12 cellular contexts compared by ENCODE assay signal in genomic region chr7:100152404-100152803, GRCh38. TPM values are rescaled to one million over a fixed set of nuclear protein-coding genes. Genes with fewer than 3 reads are reported as not detected.
DNase-seq lines count a peak whose midpoint lies in the region; ATAC-seq, FAIRE-seq and TF ChIP-seq lines count a peak whose summit lies in the region.
"Had no signal": no experiment of that assay in that cellular context is flagged by ENCODE, and none has a peak within 500 bp of the region (broad histone marks: within the 10 kb centered on the region; RNA-seq: fewer than 3 reads in every experiment).

No MANE protein-coding gene starts in this region.

- peaks cover 10 to 16% of the 10 kb centered on the region in 2 donors for H3K36me3 Mint-ChIP-seq in activated T-cell treated with anti-CD3 and anti-CD28 coated beads, Interleukin-2, amount 50 U/mL, for 72 hours (ENCODE audit: insufficient read depth in 2 of 2)
- peaks cover 21 to 46% of the 10 kb centered on the region in 2 donors for H3K36me3 Mint-ChIP-seq in stimulated activated naive B cell treated with anti-CD40 and anti-IgM and Interleukin-4, amounts not matched to agents 10 μg/mL and 1 μg/mL and 100 μg/mL, for 72 hours

- intact Hi-C loops in K562 (cut with micrococcal nuclease): no loop called here
- intact Hi-C loops in psoas muscle (cut with DNase I): loop anchor here in 1 of 2 donors (10.0 kb wide), 1 partner anchor 62 kb away; the partner anchor contains the start of gene PVRIG

- H2AFZ ChIP-seq in OCI-LY3 (ENCODE audit: low read depth, low read length) (no peak overlapping the region), K562 (ENCODE audit: low read depth, low read length) (no peak overlapping the region)
- H2AFZ ChIP-seq: GM23248 had no signal

- H3K9me3 ChIP-seq in OCI-LY3 (ENCODE audit: insufficient read depth, low read length) (no peaks in the 10 kb centered on the region), K562 (replicated peaks; ENCODE audit: control insufficient read depth, insufficient read depth, low read depth, low read length) (no peaks in the 10 kb centered on the region), psoas muscle (no peaks in the 10 kb centered on the region), right atrium auricular region (no peaks in the 10 kb centered on the region)

- H3K27me3 ChIP-seq in OCI-LY3 (ENCODE audit: low read depth, low read length) (no peaks in the 10 kb centered on the region), K562 (ENCODE audit: control insufficient read depth in 2 of 2, insufficient read depth in 2 of 2, low read length in 2 of 2) (no peaks in the 10 kb centered on the region), psoas muscle (ENCODE audit: insufficient read depth in 3 of 3, low read length in 2 of 3) (no peaks in the 10 kb centered on the region), right atrium auricular region (no peaks in the 10 kb centered on the region)

- H3K4me1 ChIP-seq in OCI-LY3 (ENCODE audit: low read length): peaks cover 30% of the 10 kb centered on the region
- H3K4me1 ChIP-seq in K562 (replicated peaks in 1 of 2; ENCODE audit: control insufficient read depth in 2 of 2, insufficient read depth in 2 of 2, low read length in 2 of 2): peaks cover 29 to 73% of the 10 kb centered on the region in 2 experiments
- H3K4me1 ChIP-seq in psoas muscle: peaks cover 21% of the 10 kb centered on the region
- peaks cover 0 to 24% of the 10 kb centered on the region in 2 donors for H3K4me1 ChIP-seq in right atrium auricular region

- H3K9ac ChIP-seq in OCI-LY3 (ENCODE audit: low read length): no peak overlapping the region
- H3K9ac ChIP-seq in K562 (ENCODE audit: insufficient read depth in 1 of 2, low read depth in 2 of 2, low read length in 2 of 2): no peak overlapping the region
- H3K9ac ChIP-seq: GM23248 had no signal

- H3K27me3 Mint-ChIP-seq in activated T-cell treated with anti-CD3 and anti-CD28 coated beads, Interleukin-2, amount 50 U/mL, for 72 hours (ENCODE audit: low read depth): no peaks in the 10 kb centered on the region
- no peaks in the 10 kb centered on the region for H3K27me3 Mint-ChIP-seq in stimulated activated naive B cell treated with anti-CD40 and anti-IgM and Interleukin-4, amounts not matched to agents 10 μg/mL and 1 μg/mL and 100 μg/mL, for 72 hours

- no peaks in the 10 kb centered on the region for H3K9me3 Mint-ChIP-seq in activated T-cell treated with anti-CD3 and anti-CD28 coated beads, Interleukin-2, amount 50 U/mL, for 72 hours
- H3K9me3 Mint-ChIP-seq in stimulated activated naive B cell treated with anti-CD40 and anti-IgM and Interleukin-4, amounts not matched to agents 10 μg/mL and 1 μg/mL and 100 μg/mL, for 72 hours: no peaks in the 10 kb centered on the region

- 0 out of 2 replicates have a peak, but pooled peaks have one; percentile 9 for TF ChIP-seq POLR2A in K562 (conservative IDR thresholded peaks at IDR 0.05)

- no peak for DNase-seq in activated T-cell treated with anti-CD3 and anti-CD28 coated beads, Interleukin-2, amount 50 U/mL, for 72 hours
- DNase-seq in activated T-cell treated with anti-CD3 and anti-CD28 coated beads, Interleukin-2, amount 50 U/mL, for 48 hours: no peak
- peak in 1 of 4 experiments; percentile 51 for DNase-seq in K562 (ENCODE audit: extremely low read depth in 1 of 4, low spot score in 3 of 4)
- no peak for DNase-seq in stimulated activated naive B cell treated with anti-CD40 and anti-IgM and Interleukin-4, amounts not matched to agents 10 μg/mL and 1 μg/mL and 100 μg/mL, for 72 hours
- DNase-seq in psoas muscle: no peak
- DNase-seq in right atrium auricular region (ENCODE audit: low spot score): no peak
- DNase-seq: GM23248; stimulated activated CD4-positive, alpha-beta T cell treated with anti-CD3 and anti-CD28 coated beads, Interleukin-12 subunit alpha, Interleukin-12 subunit beta, amount 100 ng/mL, for 4 hours had no signal

- TSS peak; percentile 15 for BruUV-seq in K562 (replicated peaks; lab: Mats Ljungman, UMichigan)

- POLR2A ChIA-PET in K562 (lab: Yijun Ruan, JAX): interaction anchor here (0.8 kb wide), 1 partner anchor 25 kb away, joined by 6 read pairs; the partner anchor contains the start of gene GPC2

- H3K79me2 ChIP-seq in OCI-LY3 (ENCODE audit: low read length) (peaks cover 27% of the 10 kb centered on the region), K562 (ENCODE audit: control insufficient read depth, insufficient read depth, low read length) (peaks cover 36% of the 10 kb centered on the region)

- ATAC-seq in activated T-cell treated with anti-CD3 and anti-CD28 coated beads, Interleukin-2, amount 50 U/mL, for 72 hours (replicated peaks in 1 of 2): no peak
- ATAC-seq in K562 (no peak), psoas muscle (no peak), HG03565 (IDR thresholded peaks at IDR 0.05; ENCODE audit: unreplicated experiment) (no peak)
- no peak for ATAC-seq in stimulated activated naive B cell treated with anti-CD40 and anti-IgM and Interleukin-4, amounts not matched to agents 10 μg/mL and 1 μg/mL and 100 μg/mL, for 72 hours (replicated peaks)

- 0 out of 2 replicates have a peak, but pooled peaks cover 2% of the 10 kb centered on the region for H4K20me1 ChIP-seq in OCI-LY3 (ENCODE audit: insufficient read depth, low read length)
- H4K20me1 ChIP-seq in K562 (replicated peaks; ENCODE audit: control insufficient read depth, insufficient read depth, low read length): peaks cover 7% of the 10 kb centered on the region

- peak overlapping the region; percentile 12 for H3K27ac Mint-ChIP-seq in activated T-cell treated with anti-CD3 and anti-CD28 coated beads, Interleukin-2, amount 50 U/mL, for 72 hours
- peak overlapping the region; percentile 11 for H3K27ac Mint-ChIP-seq in stimulated activated naive B cell treated with anti-CD40 and anti-IgM and Interleukin-4, amounts not matched to agents 10 μg/mL and 1 μg/mL and 100 μg/mL, for 72 hours

- H3K27ac ChIP-seq in OCI-LY3 (ENCODE audit: low read length): peak overlapping the region; percentile 49
- no peak overlapping the region for H3K27ac ChIP-seq in K562 (ENCODE audit: extremely low read depth, low read depth, low read length)
- H3K27ac ChIP-seq in psoas muscle: no peak overlapping the region
- no peak overlapping the region for H3K27ac ChIP-seq in right atrium auricular region
- H3K27ac ChIP-seq: GM23248, SK-N-MC had no signal

- H3K9me1 ChIP-seq in K562 (ENCODE audit: control insufficient read depth, insufficient read depth, low read length): no peaks in the 10 kb centered on the region

- in situ Hi-C loops in K562 (cut with MboI): no loop called here

- CTCF ChIA-PET in K562 (lab: Yijun Ruan, JAX; ENCODE audit: low intra/inter-chr PET ratio): no interaction called here

- peaks cover 72% of the 10 kb centered on the region for H3K4me1 Mint-ChIP-seq in activated T-cell treated with anti-CD3 and anti-CD28 coated beads, Interleukin-2, amount 50 U/mL, for 72 hours (ENCODE audit: low read depth)
- peaks cover 42 to 64% of the 10 kb centered on the region in 2 donors for H3K4me1 Mint-ChIP-seq in stimulated activated naive B cell treated with anti-CD40 and anti-IgM and Interleukin-4, amounts not matched to agents 10 μg/mL and 1 μg/mL and 100 μg/mL, for 72 hours

- TF ChIP-seq CTCF in OCI-LY3 (IDR thresholded peaks at IDR 0.05; ENCODE audit: low read depth, low read length) (peak; percentile 5; the same call in 1 of the 2 replicates), K562 (IDR thresholded peaks at IDR 0.05 in 2 of 3, conservative IDR thresholded peaks at IDR 0.05 in 1 of 3; ENCODE audit: insufficient read depth in 2 of 3, low read depth in 1 of 3, low read length in 3 of 3) (peak in 1 of 3 experiments; percentile 37; a peak in 2 of 6 replicates), psoas muscle (IDR thresholded peaks at IDR 0.05) (no peak), right atrium auricular region (IDR thresholded peaks at IDR 0.05) (no peak)

- H3K4me3 Mint-ChIP-seq in activated T-cell treated with anti-CD3 and anti-CD28 coated beads, Interleukin-2, amount 50 U/mL, for 72 hours: no peak overlapping the region
- peak overlapping the region in 1 of 2 donors; percentile 1 for H3K4me3 Mint-ChIP-seq in stimulated activated naive B cell treated with anti-CD40 and anti-IgM and Interleukin-4, amounts not matched to agents 10 μg/mL and 1 μg/mL and 100 μg/mL, for 72 hours

- peak in 1 of 2 experiments; percentile 13; a peak in 1 of 4 replicates for TF ChIP-seq RAD21 in K562 (CRISPR knock-in tag; conservative IDR thresholded peaks at IDR 0.05 in 1 of 2, IDR thresholded peaks at IDR 0.05 in 1 of 2)

- no peak overlapping the region for H3K4me3 ChIP-seq in OCI-LY3 (ENCODE audit: low read length)
- H3K4me3 ChIP-seq in K562: no peak overlapping the region
- no peak overlapping the region for H3K4me3 ChIP-seq in psoas muscle
- H3K4me3 ChIP-seq in right atrium auricular region: no peak overlapping the region
- H3K4me3 ChIP-seq: GM23248, SK-N-MC had no signal

- H3K4me2 ChIP-seq in OCI-LY3 (ENCODE audit: low read length) (0 out of 2 replicates have a peak overlapping the region, but pooled peaks have one; percentile 9), K562 (ENCODE audit: insufficient read depth, low read length) (no peak overlapping the region)

- H3K36me3 ChIP-seq in OCI-LY3 (replicated peaks; ENCODE audit: low read depth, low read length): peaks cover 38% of the 10 kb centered on the region
- peaks cover 64% of the 10 kb centered on the region for H3K36me3 ChIP-seq in K562 (ENCODE audit: control insufficient read depth, insufficient read depth, low read length)
- peaks cover 7 to 56% of the 10 kb centered on the region in 2 donors for H3K36me3 ChIP-seq in psoas muscle (ENCODE audit: insufficient read depth in 1 of 2, low read depth in 1 of 2)
- H3K36me3 ChIP-seq in right atrium auricular region: peaks cover 33% of the 10 kb centered on the region

- peak; percentile 15 for FAIRE-seq in K562 (lab: Jason Lieb, UNC)

- peak; percentile 42; the same call in 1 of the 2 replicates for TF ChIP-seq EP300 in K562 (IDR thresholded peaks at IDR 0.05; ENCODE audit: low read length)

RNA-seq across cellular contexts. Expression of gene LAMTOR4, which starts 3.7 kb away (rescaled TPM):
- total RNA-seq in activated T-cell treated with anti-CD3 and anti-CD28 coated beads, Interleukin-2, amount 50 U/mL, for 72 hours: 100 to 1,000 TPM; 130 to 134 TPM
- total RNA-seq in K562 (2011; cell fraction: chromatin; rRNA removed; ENCODE audit: low replicate concordance): 44.1 and 100 TPM in 2 replicates
- total RNA-seq in K562 (2011; cell fraction: nucleolus; rRNA removed): 87.9 and 91.2 TPM in 2 replicates
- total RNA-seq in K562 (2011; cell fraction: nucleoplasm; rRNA removed): 91.3 and 109 TPM in 2 replicates
- total RNA-seq in K562 (2014; rRNA removed) (231 and 275 TPM in 2 replicates), K562 (2014; rRNA removed; fragmentation: Illumina TruSeq; extraction: Trizol) (52.6 and 79.6 TPM in 2 replicates), K562 (2015; rRNA removed; fragmentation: Illumina TruSeq; extraction: Trizol) (139 and 152 TPM in 2 replicates), K562 (2021) (183 and 195 TPM in 2 replicates), psoas muscle (10 to 100 TPM; 48.7 to 74.6 (median 68.1) TPM), right atrium auricular region (100 to 1,000 TPM; 153 to 168 TPM)
- polyA plus RNA-seq in K562 (2011; rRNA removed) (154 and 162 TPM in 2 replicates), K562 (2014; fragmentation: Illumina TruSeq; extraction: Trizol) (114 and 145 TPM in 2 replicates), K562 (2014; fragmentation: Nextera tagmentation; extraction: Ambion mirVana) (100 to 1,000 TPM; 206 to 314 TPM), K562 (2014; rRNA removed) (299 and 307 TPM in 2 replicates), psoas muscle (100 to 1,000 TPM; 118 to 141 (median 140) TPM)
- 371 and 576 TPM in 2 replicates for polyA plus RNA-seq in K562 (2011; cell fraction: cytosol; rRNA removed)
- 164 and 218 TPM in 2 replicates for polyA plus RNA-seq in K562 (2011; cell fraction: nucleus; rRNA removed)
- 237 and 248 TPM in 2 replicates for polyA plus RNA-seq in K562 (2012)
- polyA minus RNA-seq in K562 (2011; rRNA and poly(A)+ RNA removed): 21.6 and 37.2 TPM in 2 replicates
- 32.1 and 32.2 TPM in 2 replicates for polyA minus RNA-seq in K562 (2011; cell fraction: cytosol; rRNA and poly(A)+ RNA removed)
- polyA minus RNA-seq in K562 (2011; cell fraction: nucleus; rRNA and poly(A)+ RNA removed): 19.7 and 21.4 TPM in 2 replicates

RNA-seq across cellular contexts. Expression of gene TRAPPC14, which starts 6.1 kb away (rescaled TPM):
- total RNA-seq in activated T-cell treated with anti-CD3 and anti-CD28 coated beads, Interleukin-2, amount 50 U/mL, for 72 hours: 10 to 100 TPM; 22.1 to 28.8 TPM
- 86.1 and 225 TPM in 2 replicates for total RNA-seq in K562 (2011; cell fraction: chromatin; rRNA removed; ENCODE audit: low replicate concordance)
- total RNA-seq in K562 (2011; cell fraction: nucleolus; rRNA removed): 123 and 132 TPM in 2 replicates
- 95.7 and 101 TPM in 2 replicates for total RNA-seq in K562 (2011; cell fraction: nucleoplasm; rRNA removed)
- total RNA-seq in K562 (2014; rRNA removed) (25.6 and 27.1 TPM in 2 replicates), K562 (2014; rRNA removed; fragmentation: Illumina TruSeq; extraction: Trizol) (7.6 and 9.9 TPM in 2 replicates), K562 (2015; rRNA removed; fragmentation: Illumina TruSeq; extraction: Trizol) (17.4 and 18.2 TPM in 2 replicates), K562 (2021) (38.2 and 45.9 TPM in 2 replicates), psoas muscle (10 to 100 TPM in 1 of 4 donors, 1 to 10 TPM in 3; 4.1 to 14.2 (median 7.4) TPM), right atrium auricular region (1 to 10 TPM; 5.1 to 8.3 TPM)
- polyA plus RNA-seq in K562 (2011; rRNA removed) (5.4 and 12.1 TPM in 2 replicates), K562 (2014; fragmentation: Illumina TruSeq; extraction: Trizol) (20.5 and 29.3 TPM in 2 replicates), K562 (2014; fragmentation: Nextera tagmentation; extraction: Ambion mirVana) (under 1 TPM; 0.42 to 0.55 TPM), K562 (2014; rRNA removed) (27.9 and 43.8 TPM in 2 replicates), psoas muscle (10 to 100 TPM in 1 of 3 donors, 1 to 10 TPM in 2; 5.2 to 13.1 (median 9.8) TPM)
- 7.4 and 10.1 TPM in 2 replicates for polyA plus RNA-seq in K562 (2011; cell fraction: cytosol; rRNA removed)
- 91.6 and 168 TPM in 2 replicates for polyA plus RNA-seq in K562 (2011; cell fraction: nucleus; rRNA removed)
- 26.9 and 43.9 TPM in 2 replicates for polyA plus RNA-seq in K562 (2012)
- 4.9 and 6.1 TPM in 2 replicates for polyA minus RNA-seq in K562 (2011; rRNA and poly(A)+ RNA removed)
- 6.9 and 7.9 TPM in 2 replicates for polyA minus RNA-seq in K562 (2011; cell fraction: cytosol; rRNA and poly(A)+ RNA removed)
- polyA minus RNA-seq in K562 (2011; cell fraction: nucleus; rRNA and poly(A)+ RNA removed): 41.7 and 45.6 TPM in 2 replicates

RNA-seq across cellular contexts. Expression of gene GAL3ST4, which starts 16.0 kb away (rescaled TPM):
- total RNA-seq in activated T-cell treated with anti-CD3 and anti-CD28 coated beads, Interleukin-2, amount 50 U/mL, for 72 hours: 10 to 100 TPM in 1 of 2 donors, 1 to 10 TPM in 1; 6.9 to 11.7 TPM
- total RNA-seq in K562 (2011; cell fraction: chromatin; rRNA removed; ENCODE audit: low replicate concordance): 1.3 and 3.7 TPM in 2 replicates
- 2.1 and 2.2 TPM in 2 replicates for total RNA-seq in K562 (2011; cell fraction: nucleolus; rRNA removed)
- 1.8 and 2.9 TPM in 2 replicates for total RNA-seq in K562 (2011; cell fraction: nucleoplasm; rRNA removed)
- 0.05 and 0.37 TPM in 2 replicates for total RNA-seq in K562 (2014; rRNA removed)
- total RNA-seq in K562 (2014; rRNA removed; fragmentation: Illumina TruSeq; extraction: Trizol): 0.16 and 0.18 TPM in 2 replicates
- total RNA-seq in K562 (2015; rRNA removed; fragmentation: Illumina TruSeq; extraction: Trizol): 0.25 and 0.41 TPM in 2 replicates
- 0.54 and 1.0 TPM in 2 replicates for total RNA-seq in K562 (2021)
- polyA plus RNA-seq in K562 (2011; rRNA removed): 0.60 and 1.7 TPM in 2 replicates
- 1.5 and 2.0 TPM in 2 replicates for polyA plus RNA-seq in K562 (2011; cell fraction: cytosol; rRNA removed)
- 4.9 and 6.0 TPM in 2 replicates for polyA plus RNA-seq in K562 (2011; cell fraction: nucleus; rRNA removed)
- 1.1 and 2.6 TPM in 2 replicates for polyA plus RNA-seq in K562 (2012)
- polyA plus RNA-seq in K562 (2014; fragmentation: Illumina TruSeq; extraction: Trizol): 0.96 and 1.2 TPM in 2 replicates
- polyA plus RNA-seq in K562 (2014; fragmentation: Nextera tagmentation; extraction: Ambion mirVana): under 1 TPM; 0.15 to 0.18 TPM
- 0.88 and 0.98 TPM in 2 replicates for polyA plus RNA-seq in K562 (2014; rRNA removed)
- 0.28 and 0.57 TPM in 2 replicates for polyA minus RNA-seq in K562 (2011; rRNA and poly(A)+ RNA removed)
- polyA minus RNA-seq in K562 (2011; cell fraction: cytosol; rRNA and poly(A)+ RNA removed): 0.91 TPM in 1 of 2 replicates, not detected in the other
- 0.13 and 0.44 TPM in 2 replicates for polyA minus RNA-seq in K562 (2011; cell fraction: nucleus; rRNA and poly(A)+ RNA removed)
- 1 to 10 TPM in 2 of 4 donors, under 1 TPM in 2; 0.23 to 3.8 (median 0.95) TPM for total RNA-seq in psoas muscle
- under 1 TPM; 0.45 to 0.57 (median 0.52) TPM for polyA plus RNA-seq in psoas muscle
- total RNA-seq in right atrium auricular region: 1 to 10 TPM; 1.3 to 2.4 TPM

RNA-seq across cellular contexts. Expression of gene GPC2, which starts 24.8 kb away (rescaled TPM):
- total RNA-seq in activated T-cell treated with anti-CD3 and anti-CD28 coated beads, Interleukin-2, amount 50 U/mL, for 72 hours: 10 to 100 TPM in 1 of 2 donors, 1 to 10 TPM in 1; 9.7 to 14.2 TPM
- 6.5 and 21.7 TPM in 2 replicates for total RNA-seq in K562 (2011; cell fraction: chromatin; rRNA removed; ENCODE audit: low replicate concordance)
- 15.8 and 17.7 TPM in 2 replicates for total RNA-seq in K562 (2011; cell fraction: nucleolus; rRNA removed)
- 10.9 and 11.9 TPM in 2 replicates for total RNA-seq in K562 (2011; cell fraction: nucleoplasm; rRNA removed)
- total RNA-seq in K562 (2014; rRNA removed) (1.7 and 3.2 TPM in 2 replicates), K562 (2014; rRNA removed; fragmentation: Illumina TruSeq; extraction: Trizol) (0.83 and 1.1 TPM in 2 replicates), K562 (2015; rRNA removed; fragmentation: Illumina TruSeq; extraction: Trizol) (1.1 and 1.3 TPM in 2 replicates), K562 (2021) (4.7 and 5.1 TPM in 2 replicates), psoas muscle (under 1 TPM; 0.16 to 0.77 (median 0.36) TPM), right atrium auricular region (under 1 TPM in 1 of 2 donors, not detected in 1; 0.12 TPM)
- polyA plus RNA-seq in K562 (2011; rRNA removed) (1.5 and 3.7 TPM in 2 replicates), K562 (2014; fragmentation: Illumina TruSeq; extraction: Trizol) (1.3 and 1.7 TPM in 2 replicates), K562 (2014; fragmentation: Nextera tagmentation; extraction: Ambion mirVana) (under 1 TPM in 1 of 2 experiments, not detected in 1; 0.06 TPM), K562 (2014; rRNA removed) (7.2 and 7.7 TPM in 2 replicates), psoas muscle (under 1 TPM; 0.30 to 0.38 (median 0.33) TPM)
- polyA plus RNA-seq in K562 (2011; cell fraction: cytosol; rRNA removed): 3.8 and 4.6 TPM in 2 replicates
- 21.7 and 28.4 TPM in 2 replicates for polyA plus RNA-seq in K562 (2011; cell fraction: nucleus; rRNA removed)
- 2.0 and 5.0 TPM in 2 replicates for polyA plus RNA-seq in K562 (2012)
- polyA minus RNA-seq in K562 (2011; rRNA and poly(A)+ RNA removed): 1.4 and 1.6 TPM in 2 replicates
- 0.86 and 2.5 TPM in 2 replicates for polyA minus RNA-seq in K562 (2011; cell fraction: cytosol; rRNA and poly(A)+ RNA removed)
- polyA minus RNA-seq in K562 (2011; cell fraction: nucleus; rRNA and poly(A)+ RNA removed): 9.3 and 10.2 TPM in 2 replicates

RNA-seq across cellular contexts. Expression of gene STAG3, which starts 25.3 kb away (rescaled TPM):
- 100 to 1,000 TPM; 103 to 121 TPM for total RNA-seq in activated T-cell treated with anti-CD3 and anti-CD28 coated beads, Interleukin-2, amount 50 U/mL, for 72 hours
- total RNA-seq in K562 (2011; cell fraction: chromatin; rRNA removed; ENCODE audit: low replicate concordance): 12.2 and 23.8 TPM in 2 replicates
- 10.3 and 11.0 TPM in 2 replicates for total RNA-seq in K562 (2011; cell fraction: nucleolus; rRNA removed)
- total RNA-seq in K562 (2011; cell fraction: nucleoplasm; rRNA removed): 9.9 and 10.9 TPM in 2 replicates
- 0.54 and 2.1 TPM in 2 replicates for total RNA-seq in K562 (2014; rRNA removed)
- total RNA-seq in K562 (2014; rRNA removed; fragmentation: Illumina TruSeq; extraction: Trizol): 0.96 and 1.7 TPM in 2 replicates
- total RNA-seq in K562 (2015; rRNA removed; fragmentation: Illumina TruSeq; extraction: Trizol): 1.3 and 2.5 TPM in 2 replicates
- total RNA-seq in K562 (2021): 1.7 and 2.5 TPM in 2 replicates
- 2.4 and 5.1 TPM in 2 replicates for polyA plus RNA-seq in K562 (2011; rRNA removed)
- polyA plus RNA-seq in K562 (2011; cell fraction: cytosol; rRNA removed): 1.5 and 3.0 TPM in 2 replicates
- polyA plus RNA-seq in K562 (2011; cell fraction: nucleus; rRNA removed): 11.9 and 21.5 TPM in 2 replicates
- 4.9 and 11.1 TPM in 2 replicates for polyA plus RNA-seq in K562 (2012)
- polyA plus RNA-seq in K562 (2014; fragmentation: Illumina TruSeq; extraction: Trizol): 1.3 and 1.6 TPM in 2 replicates
- polyA plus RNA-seq in K562 (2014; fragmentation: Nextera tagmentation; extraction: Ambion mirVana): 1 to 10 TPM; 1.2 to 2.3 TPM
- 1.3 and 1.9 TPM in 2 replicates for polyA plus RNA-seq in K562 (2014; rRNA removed)
- 2.1 and 3.9 TPM in 2 replicates for polyA minus RNA-seq in K562 (2011; rRNA and poly(A)+ RNA removed)
- 1.6 and 2.0 TPM in 2 replicates for polyA minus RNA-seq in K562 (2011; cell fraction: cytosol; rRNA and poly(A)+ RNA removed)
- polyA minus RNA-seq in K562 (2011; cell fraction: nucleus; rRNA and poly(A)+ RNA removed): 3.2 and 6.4 TPM in 2 replicates
- under 1 TPM; 0.25 to 0.82 (median 0.47) TPM for total RNA-seq in psoas muscle
- polyA plus RNA-seq in psoas muscle: under 1 TPM; 0.18 to 0.86 (median 0.51) TPM
- total RNA-seq in right atrium auricular region: not detected
- total RNA-seq: myocyte had no signal
